22 cellular contexts compared by ENCODE assay signal in genomic region chr12:28340261-28340660, GRCh38.
DNase-seq lines count a peak whose midpoint lies in the region; ATAC-seq and TF ChIP-seq lines count a peak whose summit lies in the region.
"Had no signal": no experiment of that assay in that cellular context is flagged by ENCODE, and none has a peak within 500 bp of the region (broad histone marks: within the 10 kb centered on the region; RNA-seq: fewer than 3 reads in every experiment).

No MANE protein-coding gene starts in this region.

- H3K4me3 Mint-ChIP-seq in activated T-helper 1 cell treated with anti-CD3 and anti-CD28 coated beads, Interleukin-12 subunit alpha, Interleukin-12 subunit beta, Interleukin-2, Interleukin-4 antibody, amounts not matched to agents 30 ng/mL and 10 ng/mL and 1 ng/mL, durations not matched to agents 14 hours and 24 hours and 36 hours: no peak overlapping the region
- H3K4me3 Mint-ChIP-seq: GM23338; stimulated activated memory B cell treated with anti-CD40 and anti-IgM and Interleukin-4, amounts not matched to agents 10 μg/mL and 1 μg/mL and 100 μg/mL, for 72 hours had no signal

- no peaks in the 10 kb centered on the region for H3K27me3 Mint-ChIP-seq in activated T-helper 1 cell treated with anti-CD3 and anti-CD28 coated beads, Interleukin-12 subunit alpha, Interleukin-12 subunit beta, Interleukin-2, Interleukin-4 antibody, amounts not matched to agents 30 ng/mL and 10 ng/mL and 1 ng/mL, durations not matched to agents 14 hours and 24 hours and 36 hours (ENCODE audit: insufficient read depth)
- H3K27me3 Mint-ChIP-seq: stimulated activated memory B cell treated with anti-CD40 and anti-IgM and Interleukin-4, amounts not matched to agents 10 μg/mL and 1 μg/mL and 100 μg/mL, for 72 hours had no signal

- CTCF ChIA-PET in BJ (lab: Yijun Ruan, JAX): interaction anchor here (0.8 kb wide), 1 partner anchor 265 kb away, joined by 3 read pairs; no protein-coding TSS in a partner anchor

- POLR2A ChIA-PET in BJ (lab: Charles Lee): no interaction called here

- no peak for ATAC-seq in GM21360 (IDR thresholded peaks at IDR 0.05; ENCODE audit: unreplicated experiment)
- ATAC-seq: gastrocnemius medialis; GM23338; stimulated activated memory B cell treated with anti-CD40 and anti-IgM and Interleukin-4, amounts not matched to agents 10 μg/mL and 1 μg/mL and 100 μg/mL, for 72 hours had no signal

- TF ChIP-seq CTCF in BJ (IDR thresholded peaks at IDR 0.05; ENCODE audit: insufficient read depth, low read depth, low read length): no peak
- TF ChIP-seq CTCF in HFF-Myc (IDR thresholded peaks at IDR 0.05; ENCODE audit: low read depth, low read length, missing control alignments): no peak
- TF ChIP-seq CTCF in choroid plexus epithelial cell (conservative IDR thresholded peaks at IDR 0.05; ENCODE audit: low read depth, low read length): no peak

- no peaks in the 10 kb centered on the region for H3K4me1 Mint-ChIP-seq in activated T-helper 1 cell treated with anti-CD3 and anti-CD28 coated beads, Interleukin-12 subunit alpha, Interleukin-12 subunit beta, Interleukin-2, Interleukin-4 antibody, amounts not matched to agents 30 ng/mL and 10 ng/mL and 1 ng/mL, durations not matched to agents 14 hours and 24 hours and 36 hours (ENCODE audit: low read depth)
- H3K4me1 Mint-ChIP-seq: stimulated activated memory B cell treated with anti-CD40 and anti-IgM and Interleukin-4, amounts not matched to agents 10 μg/mL and 1 μg/mL and 100 μg/mL, for 72 hours had no signal

- no peaks in the 10 kb centered on the region for H3K9me3 Mint-ChIP-seq in activated T-helper 1 cell treated with anti-CD3 and anti-CD28 coated beads, Interleukin-12 subunit alpha, Interleukin-12 subunit beta, Interleukin-2, Interleukin-4 antibody, amounts not matched to agents 30 ng/mL and 10 ng/mL and 1 ng/mL, durations not matched to agents 14 hours and 24 hours and 36 hours
- H3K9me3 Mint-ChIP-seq: GM23338; stimulated activated memory B cell treated with anti-CD40 and anti-IgM and Interleukin-4, amounts not matched to agents 10 μg/mL and 1 μg/mL and 100 μg/mL, for 72 hours had no signal

- no peak overlapping the region for H3K27ac Mint-ChIP-seq in activated T-helper 1 cell treated with anti-CD3 and anti-CD28 coated beads, Interleukin-12 subunit alpha, Interleukin-12 subunit beta, Interleukin-2, Interleukin-4 antibody, amounts not matched to agents 30 ng/mL and 10 ng/mL and 1 ng/mL, durations not matched to agents 14 hours and 24 hours and 36 hours
- H3K27ac Mint-ChIP-seq: GM23338; stimulated activated memory B cell treated with anti-CD40 and anti-IgM and Interleukin-4, amounts not matched to agents 10 μg/mL and 1 μg/mL and 100 μg/mL, for 72 hours had no signal

- H3K4me3 ChIP-seq in BJ (ENCODE audit: low read depth, low read length) (no peak overlapping the region), HFF-Myc (replicated peaks; ENCODE audit: low read depth, low read length) (no peak overlapping the region), choroid plexus epithelial cell (ENCODE audit: low read depth, low read length) (no peak overlapping the region)
- H3K4me3 ChIP-seq: ascending aorta, gastrocnemius medialis, GM23338, left ventricle myocardium inferior, thyroid gland had no signal

- H3K36me3 Mint-ChIP-seq in activated T-helper 1 cell treated with anti-CD3 and anti-CD28 coated beads, Interleukin-12 subunit alpha, Interleukin-12 subunit beta, Interleukin-2, Interleukin-4 antibody, amounts not matched to agents 30 ng/mL and 10 ng/mL and 1 ng/mL, durations not matched to agents 14 hours and 24 hours and 36 hours (ENCODE audit: low read depth): no peaks in the 10 kb centered on the region

- no peaks in the 10 kb centered on the region for H3K36me3 ChIP-seq in BJ (ENCODE audit: control insufficient read depth, insufficient read depth, low read length)
- H3K36me3 ChIP-seq: ascending aorta, gastrocnemius medialis, left ventricle myocardium inferior, thyroid gland had no signal

- DNase-seq in BJ (ENCODE audit: low read depth): peak; percentile 3
- DNase-seq in HFF-Myc (ENCODE audit: extremely low read depth, low read depth): peak; percentile 4
- DNase-seq in choroid plexus epithelial cell (ENCODE audit: low read depth): peak; percentile 73
- peak; percentile 13 for DNase-seq in kidney tubule cell (ENCODE audit: low spot score)
- no peak for DNase-seq in NK-92 treated with Interleukin-12 subunit alpha and Interleukin-12 subunit beta, amount 100 ng/mL, for 24 hours (lab: John Stamatoyannopoulos, UW)
- no peak for DNase-seq in activated T-helper 1 cell treated with anti-CD3 and anti-CD28 coated beads, Interleukin-12 subunit alpha, Interleukin-12 subunit beta, Interleukin-2, Interleukin-4 antibody, amounts not matched to agents 30 ng/mL and 10 ng/mL and 1 ng/mL, durations not matched to agents 14 hours and 24 hours and 36 hours (ENCODE audit: low spot score)
- no peak for DNase-seq in posterior vena cava (ENCODE audit: low spot score)
- DNase-seq: activated CD4-positive, alpha-beta T cell treated with anti-CD3 and anti-CD28 coated beads for 48 hours; activated gamma-delta T cell treated with Interleukin-2 at 50 U/mL for 16 hours; DND-41; gastrocnemius medialis; KG1; left ventricle myocardium inferior; NCI-H1048; NCI-H2081 treated with DMSO at 0.1 percent for 48 hours; NCI-H510A; nucleus accumbens; thyroid gland had no signal

- intact Hi-C loops in activated T-helper 1 cell treated with anti-CD3 and anti-CD28 coated beads, Interleukin-12 subunit alpha, Interleukin-12 subunit beta, Interleukin-2, Interleukin-4 antibody, amounts not matched to agents 30 ng/mL and 10 ng/mL and 1 ng/mL, durations not matched to agents 14 hours and 24 hours and 36 hours (cut with micrococcal nuclease): no loop called here
- intact Hi-C loops in posterior vena cava (cut with DNase I): no loop called here

- no peaks in the 10 kb centered on the region for H3K27me3 ChIP-seq in BJ (ENCODE audit: control insufficient read depth, insufficient read depth, low read length)
- H3K27me3 ChIP-seq: ascending aorta, gastrocnemius medialis, thyroid gland had no signal

Comparison
In these comparisons a context has a peak if more than half of its experiments do, and no peak if none do; other contexts are left out.
1. DNase-seq: peak in BJ (single experiment), HFF-Myc (single experiment), choroid plexus epithelial cell (single experiment) and kidney tubule cell (single experiment); none in NK-92 treated with Interleukin-12 subunit alpha and Interleukin-12 subunit beta, amount 100 ng/mL, for 24 hours (single experiment), activated T-helper 1 cell treated with anti-CD3 and anti-CD28 coated beads, Interleukin-12 subunit alpha, Interleukin-12 subunit beta, Interleukin-2, Interleukin-4 antibody, amounts not matched to agents 30 ng/mL and 10 ng/mL and 1 ng/mL, durations not matched to agents 14 hours and 24 hours and 36 hours (single experiment) and posterior vena cava (single experiment).